ENCODE assay signal across 8 cellular contexts in genomic region chr3:126083913-126084514, GRCh38. TPM values are rescaled to one million over a fixed set of nuclear protein-coding genes. Genes with fewer than 3 reads are reported as not detected.
DNase-seq lines count a peak whose midpoint lies in the region; ATAC-seq and TF ChIP-seq lines count a peak whose summit lies in the region.

Gene SLC41A3, minus strand, starts transcription at chr3:126084124. Its CDS starts 15,905 bp downstream, at chr3:126068219.

- H3K4me1 Mint-ChIP-seq in T-cell = peaks cover 20 to 28% (median 20%) of the 10 kb centered on the region in 3 donors
- H3K4me1 Mint-ChIP-seq in type B pancreatic cell (ENCODE audit: unreplicated experiment) = peaks cover 4% of the 10 kb centered on the region

- WGBS in heart left ventricle, 4 donors = 0 to 1% (median 0%) methylated on average over 12 to 66 of the region's 66 CpGs

- H3K27ac Mint-ChIP-seq in T-cell = peak within 1 kb of the TSS; percentile 94
- H3K27ac Mint-ChIP-seq in type B pancreatic cell = peak within 1 kb of the TSS; percentile 77

- peak within 1 kb of the TSS; percentile 82 for H3K4me3 ChIP-seq in GM12875 (ENCODE audit: low read depth, low read length)
- H3K4me3 ChIP-seq in adipocyte (ENCODE audit: low read length) = peak within 1 kb of the TSS; percentile 86
- peak within 1 kb of the TSS; percentile 49 to 97 (median 81) for H3K4me3 ChIP-seq in heart left ventricle

- H3K36me3 ChIP-seq in adipocyte (ENCODE audit: control insufficient read depth, insufficient read depth, low read length, severe bottlenecking) (no peaks in the 10 kb centered on the region), heart left ventricle (no peaks in the 10 kb centered on the region)

- POLR2A ChIA-PET in T-cell (lab: Charles Lee) = interaction anchor here in 1 of 2 donors (0.8 kb wide), 1 partner anchor 490 kb away, joined by 4 read pairs; no protein-coding TSS in a partner anchor

- intact Hi-C loops in heart left ventricle (cut with DNase I) = loop anchor here in 6 of 10 donors (5.0 to 10.0 kb wide), 5 partner anchors 92 to 273 kb away; partner anchors contain the start of gene KLF15 (in 1 of the 6)
- intact Hi-C loops in posterior vena cava (cut with DNase I) = no loop called here

- H3K27me3 Mint-ChIP-seq in T-cell (no peaks in the 10 kb centered on the region), type B pancreatic cell (no peaks in the 10 kb centered on the region)

- H3K4me3 Mint-ChIP-seq in T-cell (peak within 1 kb of the TSS; percentile 87 to 92 (median 91)), type B pancreatic cell (peak within 1 kb of the TSS; percentile 93)

- no peaks in the 10 kb centered on the region for H3K9me3 ChIP-seq in adipocyte (ENCODE audit: control insufficient read depth, low read length)
- peaks cover 0 to 3% (median 0%) of the 10 kb centered on the region in 12 donors for H3K9me3 ChIP-seq in heart left ventricle

- peak within 1 kb of the TSS; percentile 89 for H3K9ac ChIP-seq in adipocyte (ENCODE audit: low read length)

- peak in 1 of 2 donors; percentile 78 for TF ChIP-seq POLR2A in heart left ventricle (IDR thresholded peaks at IDR 0.05)

- H3K27ac ChIP-seq in heart left ventricle = peak within 1 kb of the TSS; percentile 45 to 97 (median 89)

- CTCF ChIA-PET in T-cell (lab: Charles Lee) = no interaction called here

- DNase-seq in NCI-H128 (lab: John Stamatoyannopoulos, UW; ENCODE audit: unreplicated experiment) = peak; percentile 62
- DNase-seq in T-cell = peak; percentile 61 to 86 (median 74)
- DNase-seq in adipocyte (ENCODE audit: low read depth) = peak; percentile 91
- DNase-seq in heart left ventricle = peak; percentile 92 to 95 (median 94)
- peak; percentile 95 for DNase-seq in posterior vena cava (ENCODE audit: low spot score)
- peak; percentile 88 for DNase-seq in type B pancreatic cell (ENCODE audit: extremely low spot score, unreplicated experiment)

- no peaks in the 10 kb centered on the region for H3K36me3 Mint-ChIP-seq in T-cell
- peaks cover 4% of the 10 kb centered on the region for H3K36me3 Mint-ChIP-seq in type B pancreatic cell

- ATAC-seq in HG02678 (IDR thresholded peaks at IDR 0.05; ENCODE audit: unreplicated experiment) (peak; percentile 97), T-cell (replicated peaks in 1 of 4) (peak; percentile 93 to 94 (median 94)), heart left ventricle (peak; percentile 97 to 99 (median 98))

- H3K27me3 ChIP-seq in adipocyte (replicated peaks; ENCODE audit: control insufficient read depth, insufficient read depth, low read length) (no peaks in the 10 kb centered on the region), heart left ventricle (no peaks in the 10 kb centered on the region)

- peak; percentile 71 for TF ChIP-seq CTCF in GM12875 (IDR thresholded peaks at IDR 0.05; ENCODE audit: borderline replicate concordance, insufficient read depth, low read depth, low read length)
- peak; percentile 9 to 57 (median 34) for TF ChIP-seq CTCF in heart left ventricle (IDR thresholded peaks at IDR 0.05)
- peak; percentile 46 for TF ChIP-seq CTCF in type B pancreatic cell (conservative IDR thresholded peaks at IDR 0.05)

- no peaks in the 10 kb centered on the region for H3K9me3 Mint-ChIP-seq in T-cell
- peaks cover 4% of the 10 kb centered on the region for H3K9me3 Mint-ChIP-seq in type B pancreatic cell

- peaks cover 16% of the 10 kb centered on the region for H3K4me1 ChIP-seq in adipocyte (ENCODE audit: control insufficient read depth, insufficient read depth, low read length)
- H3K4me1 ChIP-seq in heart left ventricle = peaks cover 0 to 25% (median 11%) of the 10 kb centered on the region in 12 donors

RNA-seq across cellular contexts. Expression of gene SLC41A3, which starts in this region (rescaled TPM):
- total RNA-seq in T-cell (10 to 100 TPM; 24.8 to 38.6 (median 34.5) TPM), heart left ventricle (10 to 100 TPM; 33.3 to 57.6 (median 46.4) TPM), posterior vena cava (10 to 100 TPM; 44.7 to 49.0 TPM), type B pancreatic cell (ENCODE audit: low replicate concordance) (53.6 and 56.4 TPM in 2 replicates)
- polyA plus RNA-seq in heart left ventricle = 10 to 100 TPM; 20.9 to 60.1 TPM

Comparison
In these comparisons a context has a peak if more than half of its experiments do, and no peak if none do; other contexts are left out.
1. Peak in every context shown above with its lines: DNase-seq, ATAC-seq, H3K4me3 ChIP-seq and H3K27ac ChIP-seq.
2. intact Hi-C loops: an anchor here in heart left ventricle (5.0 to 10.0 kb wide); none called in posterior vena cava.